Comparison of ENCODE assay signal across 10 cellular contexts in the genomic region with DNA sequence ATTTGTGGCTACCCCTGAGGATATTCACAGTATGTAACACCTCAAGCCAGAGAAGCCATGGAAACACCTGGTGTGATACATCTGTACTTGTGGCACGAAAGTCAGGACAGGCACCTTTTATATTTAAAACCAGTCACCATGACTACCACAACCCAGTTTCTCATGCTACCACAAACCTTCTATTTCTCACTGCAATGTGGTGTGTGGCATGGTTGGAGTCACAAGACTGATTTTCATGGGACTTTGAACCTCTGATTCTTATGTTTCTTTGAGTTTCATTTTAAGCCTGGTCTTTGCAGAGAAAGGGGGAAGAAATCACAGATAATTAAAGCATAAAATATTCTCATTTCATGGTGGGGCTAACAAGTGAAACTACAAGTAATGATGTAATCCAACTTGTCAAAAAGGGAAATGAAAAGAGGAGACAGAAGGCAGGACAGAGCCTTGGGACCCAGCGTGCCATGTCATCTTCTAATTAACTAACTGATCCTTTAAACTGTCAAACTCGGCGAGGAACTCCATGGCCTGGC.
DNase-seq lines count a peak whose midpoint lies in the region; ATAC-seq, FAIRE-seq and TF ChIP-seq lines count a peak whose summit lies in the region.
"Had no signal": no experiment of that assay in that cellular context is flagged by ENCODE, and none has a peak within 500 bp of the region (broad histone marks: within the 10 kb centered on the region; RNA-seq: fewer than 3 reads in every experiment).

No MANE protein-coding gene starts in this region.

- H4K20me1 ChIP-seq in OCI-LY3 (ENCODE audit: insufficient read depth, low read length), result no peaks in the 10 kb centered on the region

- H2AFZ ChIP-seq in OCI-LY3 (ENCODE audit: low read depth, low read length), result no peak overlapping the region

- H3K36me3 ChIP-seq in OCI-LY3 (replicated peaks; ENCODE audit: low read depth, low read length) (no peaks in the 10 kb centered on the region), heart right ventricle (no peaks in the 10 kb centered on the region)

- H3K27ac ChIP-seq in OCI-LY3 (ENCODE audit: low read length), result peak overlapping the region; percentile 90
- H3K27ac ChIP-seq in heart right ventricle, result no peak overlapping the region
- H3K27ac ChIP-seq: HL-60 had no signal

- no peaks in the 10 kb centered on the region for H3K79me2 ChIP-seq in OCI-LY3 (ENCODE audit: low read length)

- peaks cover 66% of the 10 kb centered on the region for H3K4me1 ChIP-seq in OCI-LY3 (ENCODE audit: low read length)
- peaks cover 0 to 80% (median 42%) of the 10 kb centered on the region in 9 donors for H3K4me1 ChIP-seq in heart right ventricle

- TF ChIP-seq POLR2A in GM12891 (IDR thresholded peaks at IDR 0.05; ENCODE audit: low read depth, low read length), result 0 out of 2 replicates have a peak, but pooled peaks have one; percentile 23

- TF ChIP-seq CTCF in OCI-LY3 (IDR thresholded peaks at IDR 0.05; ENCODE audit: low read depth, low read length) (no peak), heart right ventricle (IDR thresholded peaks at IDR 0.05) (no peak)

- ATAC-seq in GM19467 (IDR thresholded peaks at IDR 0.05; ENCODE audit: unreplicated experiment), result peak; percentile 91
- ATAC-seq in HG03060 (IDR thresholded peaks at IDR 0.05; ENCODE audit: low read depth, unreplicated experiment), result peak; percentile 82
- no peak for ATAC-seq in heart right ventricle

- peak overlapping the region; percentile 95 for H3K4me2 ChIP-seq in OCI-LY3 (ENCODE audit: low read length)

- peak; percentile 91 for FAIRE-seq in GM12891 (lab: Jason Lieb, UNC)

- DNase-seq in GM12891 (ENCODE audit: insufficient read length, low spot score), result peak; percentile 30
- no peak for DNase-seq in heart right ventricle
- DNase-seq in GDM1 (lab: John Stamatoyannopoulos, UW), result no peak
- no peak for DNase-seq in NCI-H774 (lab: John Stamatoyannopoulos, UW)
- no peak for DNase-seq in GF-D8 (lab: John Stamatoyannopoulos, UW)
- DNase-seq: NCI-H345 had no signal

- H3K27me3 ChIP-seq in OCI-LY3 (ENCODE audit: low read depth, low read length) (no peaks in the 10 kb centered on the region), heart right ventricle (no peaks in the 10 kb centered on the region)

- no peaks in the 10 kb centered on the region for H3K9me3 ChIP-seq in OCI-LY3 (ENCODE audit: insufficient read depth, low read length)
- no peaks in the 10 kb centered on the region for H3K9me3 ChIP-seq in heart right ventricle

- peak overlapping the region; percentile 65 for H3K9ac ChIP-seq in OCI-LY3 (ENCODE audit: low read length)

- intact Hi-C loops in heart right ventricle (cut with DNase I), result no loop called here

- WGBS in heart right ventricle, 2 donors, result 67 to 72% methylated on average over 4 of the region's 4 CpGs

- H3K4me3 ChIP-seq in OCI-LY3 (ENCODE audit: low read length) (peak overlapping the region; percentile 63), heart right ventricle (no peak overlapping the region)

TF ChIP-seq in GM12891, 5 proteins besides CTCF, POLR2A, EP300 and RAD21:
- TF ChIP-seq POU2F2 (IDR thresholded peaks at IDR 0.05; ENCODE audit: low read depth, low read length) (peak; percentile 35; the same call in 1 of the 2 replicates), PAX5 (IDR thresholded peaks at IDR 0.05; ENCODE audit: insufficient read depth, low read length, severe bottlenecking) (no peak), POLR2AphosphoS5 (IDR thresholded peaks at IDR 0.05; ENCODE audit: low read depth, low read length) (no peak), SPI1 (IDR thresholded peaks at IDR 0.05; ENCODE audit: low read depth, low read length) (peak; percentile 92), TAF1 (IDR thresholded peaks at IDR 0.05; ENCODE audit: low read depth, low read length) (0 out of 2 replicates have a peak, but pooled peaks have one; percentile 13)
TF ChIP-seq in GM12891: peak in this region for 3.

Comparison
In these comparisons a context has a peak if more than half of its experiments do, and no peak if none do; other contexts are left out.
1. ATAC-seq: peak in GM19467 (single experiment) and HG03060 (single experiment); none in heart right ventricle (0 of 8).